Comparison of ENCODE assay signal across 22 cellular contexts in the genomic region with DNA sequence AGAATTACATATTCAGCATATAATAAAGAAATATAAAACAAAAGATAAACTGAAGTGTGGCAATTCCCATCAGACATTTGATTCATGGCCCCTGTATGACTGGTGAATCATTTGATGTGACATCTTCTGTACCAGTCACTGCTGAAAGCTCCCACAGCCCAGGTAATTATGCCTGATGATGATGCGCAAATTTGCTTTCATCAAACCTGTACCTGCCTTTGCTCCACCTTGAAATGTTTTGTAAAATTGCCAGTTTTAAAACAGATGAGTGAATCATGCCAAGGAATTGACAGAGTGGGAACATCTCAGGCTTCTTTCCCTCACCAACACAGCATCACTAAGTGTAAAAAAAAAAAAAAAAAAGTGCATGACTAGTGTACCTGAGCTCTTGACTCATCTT.
"Had no signal": no experiment of that assay in that cellular context is flagged by ENCODE, and none has a peak within 500 bp of the region (broad histone marks: within the 10 kb centered on the region; RNA-seq: fewer than 3 reads in every experiment).

No MANE protein-coding gene starts in this region.

- H3K36me3 Mint-ChIP-seq: natural killer cell had no signal

- H3K27me3 Mint-ChIP-seq: memory B cell; stimulated activated naive CD8-positive, alpha-beta T cell treated with anti-CD3 and anti-CD28 coated beads, Interleukin-15, amount 100 ng/mL, for 72 hours had no signal

- DNase-seq: central memory CD4-positive, alpha-beta T cell; dorsolateral prefrontal cortex; effector CD4-positive, alpha-beta T cell; esophagus squamous epithelium; heart left ventricle; kidney glomerular epithelial cell; left ventricle myocardium superior; lower lobe of right lung; natural killer cell; pancreas; right lobe of liver; small intestine; stimulated activated CD4-positive, alpha-beta T cell treated with anti-CD3 and anti-CD28 coated beads, Interleukin-15, amount 100 ng/mL, for 24 hours; stimulated activated CD4-positive, alpha-beta T cell treated with anti-CD3 and anti-CD28 coated beads, Interleukin-4, amount 100 ng/mL, for 1 hour; stimulated activated CD8-positive, alpha-beta memory T cell treated with anti-CD3 and anti-CD28 coated beads, Interleukin-4, amount 100 ng/mL, for 48 hours; stimulated activated naive CD4-positive, alpha-beta T cell; stimulated activated naive CD8-positive, alpha-beta T cell treated with anti-CD3 and anti-CD28 coated beads, Interleukin-15, amount 100 ng/mL, for 72 hours; thyroid gland; trophoblast cell had no signal

- H3K27ac Mint-ChIP-seq: memory B cell; stimulated activated naive CD8-positive, alpha-beta T cell treated with anti-CD3 and anti-CD28 coated beads, Interleukin-15, amount 100 ng/mL, for 72 hours had no signal

- H3K4me1 Mint-ChIP-seq: memory B cell; stimulated activated naive CD8-positive, alpha-beta T cell treated with anti-CD3 and anti-CD28 coated beads, Interleukin-15, amount 100 ng/mL, for 72 hours had no signal

- H3K4me3 ChIP-seq: dorsolateral prefrontal cortex, esophagus squamous epithelium, heart left ventricle, hepatocyte, lower lobe of right lung, pancreas, right lobe of liver, thyroid gland had no signal

- H3K9me3 Mint-ChIP-seq: memory B cell, natural killer cell, neural crest cell had no signal

- H3K4me3 Mint-ChIP-seq: memory B cell; neural crest cell; stimulated activated naive CD8-positive, alpha-beta T cell treated with anti-CD3 and anti-CD28 coated beads, Interleukin-15, amount 100 ng/mL, for 72 hours had no signal
